Comparison of ENCODE assay signal across 9 cellular contexts in genomic region chr20:44805991-44806729, GRCh38. TPM values are rescaled to one million over a fixed set of nuclear protein-coding genes. Genes with fewer than 3 reads are reported as not detected.
DNase-seq lines count a peak whose midpoint lies in the region; ATAC-seq and TF ChIP-seq lines count a peak whose summit lies in the region.
"Had no signal": no experiment of that assay in that cellular context is flagged by ENCODE, and none has a peak within 500 bp of the region (broad histone marks: within the 10 kb centered on the region; RNA-seq: fewer than 3 reads in every experiment).

No MANE protein-coding gene starts in this region.

- TF ChIP-seq CTCF in osteocyte (IDR thresholded peaks at IDR 0.05) = no peak

- H3K4me1 ChIP-seq in SJCRH30 = peaks cover 13% of the 10 kb centered on the region

- H3K36me3 ChIP-seq in SJCRH30 = no peaks in the 10 kb centered on the region

- DNase-seq in H4 (ENCODE audit: low spot score) = peak; percentile 93
- peak; percentile 88 to 95 for DNase-seq in SJCRH30
- DNase-seq in left cardiac atrium = peak; percentile 49
- DNase-seq in skeletal muscle cell (ENCODE audit: low read depth) = peak; percentile 35
- DNase-seq in osteocyte (ENCODE audit: extremely low spot score, unreplicated experiment) = no peak
- DNase-seq in activated CD4-positive, alpha-beta T cell treated with anti-CD3 and anti-CD28 coated beads, Interleukin-2, amount 10 ng/mL, durations not matched to agents 24 days and 14 days = no peak

- H3K27me3 ChIP-seq in SJCRH30 = peaks cover 16% of the 10 kb centered on the region; the same call in 1 of the 2 replicates

- ATAC-seq in left cardiac atrium (peak; percentile 43 to 86), GM21723 (IDR thresholded peaks at IDR 0.05; ENCODE audit: unreplicated experiment) (no peak), HG02759 (IDR thresholded peaks at IDR 0.05; ENCODE audit: unreplicated experiment) (no peak)
- ATAC-seq: Panc1 had no signal

- no peaks in the 10 kb centered on the region for H3K36me3 Mint-ChIP-seq in osteocyte (ENCODE audit: unreplicated experiment)
- no peaks in the 10 kb centered on the region for H3K36me3 Mint-ChIP-seq in activated CD4-positive, alpha-beta T cell treated with anti-CD3 and anti-CD28 coated beads, Interleukin-2, amount 10 ng/mL, durations not matched to agents 24 days and 14 days (ENCODE audit: low read depth)

- intact Hi-C loops in left cardiac atrium (cut with DNase I) = no loop called here
- intact Hi-C loops in activated CD4-positive, alpha-beta T cell treated with anti-CD3 and anti-CD28 coated beads, Interleukin-2, amount 10 ng/mL, durations not matched to agents 24 days and 14 days (cut with micrococcal nuclease) = no loop called here

- H3K27ac ChIP-seq in SJCRH30 = no peak overlapping the region

- no peaks in the 10 kb centered on the region for H3K9me3 Mint-ChIP-seq in osteocyte (ENCODE audit: unreplicated experiment)
- H3K9me3 Mint-ChIP-seq in activated CD4-positive, alpha-beta T cell treated with anti-CD3 and anti-CD28 coated beads, Interleukin-2, amount 10 ng/mL, durations not matched to agents 24 days and 14 days = no peaks in the 10 kb centered on the region

- H3K9me3 ChIP-seq in SJCRH30 (replicated peaks) = no peaks in the 10 kb centered on the region

- H3K4me3 ChIP-seq in SJCRH30 = no peak overlapping the region
- no peak overlapping the region for H3K4me3 ChIP-seq in skeletal muscle cell (ENCODE audit: low read depth, low read length)

- H3K4me1 Mint-ChIP-seq in osteocyte (ENCODE audit: unreplicated experiment) = peaks cover 8% of the 10 kb centered on the region
- peaks cover 4% of the 10 kb centered on the region for H3K4me1 Mint-ChIP-seq in activated CD4-positive, alpha-beta T cell treated with anti-CD3 and anti-CD28 coated beads, Interleukin-2, amount 10 ng/mL, durations not matched to agents 24 days and 14 days

- no peak overlapping the region for H3K27ac Mint-ChIP-seq in osteocyte (ENCODE audit: unreplicated experiment)
- no peak overlapping the region for H3K27ac Mint-ChIP-seq in activated CD4-positive, alpha-beta T cell treated with anti-CD3 and anti-CD28 coated beads, Interleukin-2, amount 10 ng/mL, durations not matched to agents 24 days and 14 days

- no peak overlapping the region for H3K4me3 Mint-ChIP-seq in osteocyte (ENCODE audit: unreplicated experiment)
- H3K4me3 Mint-ChIP-seq in activated CD4-positive, alpha-beta T cell treated with anti-CD3 and anti-CD28 coated beads, Interleukin-2, amount 10 ng/mL, durations not matched to agents 24 days and 14 days = no peak overlapping the region

- peaks cover 77% of the 10 kb centered on the region for H3K27me3 Mint-ChIP-seq in osteocyte (ENCODE audit: unreplicated experiment)
- peaks cover 55% of the 10 kb centered on the region for H3K27me3 Mint-ChIP-seq in activated CD4-positive, alpha-beta T cell treated with anti-CD3 and anti-CD28 coated beads, Interleukin-2, amount 10 ng/mL, durations not matched to agents 24 days and 14 days

RNA-seq across cellular contexts. Expression of gene RIMS4, which starts 4.2 kb away (rescaled TPM):
- total RNA-seq in H4 (2014; rRNA removed; shearing (Covaris generic)) = 3.2 and 4.1 TPM in 2 replicates
- total RNA-seq in SJCRH30 (2014; rRNA removed; shearing (Covaris generic)) = not detected in 2 replicates
- total RNA-seq in left cardiac atrium (under 1 TPM; 0.58 to 0.80 TPM), osteocyte (0.73 and 0.75 TPM in 2 replicates)
- total RNA-seq in activated CD4-positive, alpha-beta T cell treated with anti-CD3 and anti-CD28 coated beads, Interleukin-2, amount 10 ng/mL, durations not matched to agents 24 days and 14 days = not detected in 2 replicates

Comparison
In these comparisons a context has a peak if more than half of its experiments do, and no peak if none do; other contexts are left out.
1. DNase-seq: peak in H4 (single experiment), SJCRH30 (2 of 2), left cardiac atrium (single experiment) and skeletal muscle cell (single experiment); none in osteocyte (single experiment) and activated CD4-positive, alpha-beta T cell treated with anti-CD3 and anti-CD28 coated beads, Interleukin-2, amount 10 ng/mL, durations not matched to agents 24 days and 14 days (single experiment).
2. ATAC-seq: peak in left cardiac atrium (2 of 2); none in GM21723 (single experiment) and HG02759 (single experiment).